ENCODE assay signal across 19 cellular contexts in genomic region chr18:49841236-49842217, GRCh38. TPM values are rescaled to one million over a fixed set of nuclear protein-coding genes. Genes with fewer than 3 reads are reported as not detected.
DNase-seq lines count a peak whose midpoint lies in the region; TF ChIP-seq lines count a peak whose summit lies in the region.
"Had no signal": no experiment of that assay in that cellular context is flagged by ENCODE, and none has a peak within 500 bp of the region (broad histone marks: within the 10 kb centered on the region; RNA-seq: fewer than 3 reads in every experiment).

No MANE protein-coding gene starts in this region.

- intact Hi-C loops in left ventricle myocardium inferior (cut with micrococcal nuclease), result no loop called here

- H3K27ac ChIP-seq in right atrium auricular region (no peak overlapping the region), left ventricle myocardium inferior (replicated peaks) (no peak overlapping the region), endodermal cell (ENCODE audit: low read depth, low read length) (peak overlapping the region; percentile 9)
- H3K27ac ChIP-seq: BLaER1 had no signal

- no peak for TF ChIP-seq CTCF in right atrium auricular region (IDR thresholded peaks at IDR 0.05)
- TF ChIP-seq CTCF in left ventricle myocardium inferior (IDR thresholded peaks at IDR 0.05; ENCODE audit: borderline replicate concordance), result no peak
- no peak for TF ChIP-seq CTCF in endodermal cell (conservative IDR thresholded peaks at IDR 0.05)
- TF ChIP-seq CTCF in type B pancreatic cell (conservative IDR thresholded peaks at IDR 0.05), result no peak

- H3K4me3 Mint-ChIP-seq in endodermal cell (no peak overlapping the region), type B pancreatic cell (peak overlapping the region; percentile 66)
- H3K4me3 Mint-ChIP-seq: HFFc6 had no signal

- no peaks in the 10 kb centered on the region for H3K9me3 ChIP-seq in right atrium auricular region
- H3K9me3 ChIP-seq in left ventricle myocardium inferior (replicated peaks), result no peaks in the 10 kb centered on the region
- H3K9me3 ChIP-seq in endodermal cell (ENCODE audit: control insufficient read depth, low read length), result no peaks in the 10 kb centered on the region
- H3K9me3 ChIP-seq: BLaER1 had no signal

- no peak overlapping the region for H3K4me3 ChIP-seq in right atrium auricular region
- H3K4me3 ChIP-seq in left ventricle myocardium inferior, result no peak overlapping the region
- no peak overlapping the region for H3K4me3 ChIP-seq in endodermal cell (ENCODE audit: low read length)
- H3K4me3 ChIP-seq: BLaER1 had no signal

- peaks cover 17% of the 10 kb centered on the region for H3K4me1 Mint-ChIP-seq in endodermal cell
- peaks cover 6% of the 10 kb centered on the region for H3K4me1 Mint-ChIP-seq in type B pancreatic cell (ENCODE audit: unreplicated experiment)

- H3K36me3 Mint-ChIP-seq in endodermal cell (ENCODE audit: low read depth) (peaks cover 4% of the 10 kb centered on the region), type B pancreatic cell (peaks cover 21% of the 10 kb centered on the region)

- no peak overlapping the region for H3K9ac ChIP-seq in endodermal cell (ENCODE audit: extremely low read depth, low read length, poor library complexity, severe bottlenecking)
- H3K9ac ChIP-seq: BLaER1 had no signal

- peak; percentile 55 for DNase-seq in right atrium auricular region (ENCODE audit: low spot score)
- no peak for DNase-seq in left ventricle myocardium inferior
- peak; percentile 46 for DNase-seq in NCI-H2107 treated with DMSO at 0.1 percent for 48 hours (lab: John Stamatoyannopoulos, UW; ENCODE audit: unreplicated experiment)
- DNase-seq in endodermal cell, result no peak
- DNase-seq in type B pancreatic cell (ENCODE audit: extremely low spot score, unreplicated experiment), result no peak
- no peak for DNase-seq in cortex of kidney (lab: John Stamatoyannopoulos, UW)
- DNase-seq in NCI-H526 (lab: John Stamatoyannopoulos, UW), result no peak
- DNase-seq in activated gamma-delta T cell (lab: John Stamatoyannopoulos, UW), result no peak
- DNase-seq: Calu3; CD4-positive, alpha-beta memory T cell; HFFc6; NCI-H1417; NCI-H2029; NCI-H345; NCI-H69; NK-92 treated with Interleukin-12 subunit alpha and Interleukin-12 subunit beta, amount 100 ng/mL, for 24 hours; Right ventricle myocardium superior; SW 1271 had no signal

- 90 to 94% methylated on average over 11 to 12 of the region's 12 CpGs for WGBS in endodermal cell (ENCODE audit: insufficient coverage in 1 of 2, insufficient read length in 1 of 2), 2 experiments

- H3K36me3 ChIP-seq in right atrium auricular region (no peaks in the 10 kb centered on the region), left ventricle myocardium inferior (no peaks in the 10 kb centered on the region), endodermal cell (ENCODE audit: control insufficient read depth, insufficient read depth, low read length) (peaks cover 4% of the 10 kb centered on the region)
- H3K36me3 ChIP-seq: BLaER1 had no signal

- H3K27me3 Mint-ChIP-seq in endodermal cell (ENCODE audit: insufficient read depth), result no peaks in the 10 kb centered on the region
- no peaks in the 10 kb centered on the region for H3K27me3 Mint-ChIP-seq in type B pancreatic cell

- H3K27ac Mint-ChIP-seq in endodermal cell, result no peak overlapping the region
- peak overlapping the region; percentile 92 for H3K27ac Mint-ChIP-seq in type B pancreatic cell
- H3K27ac Mint-ChIP-seq: HFFc6 had no signal

- no peaks in the 10 kb centered on the region for H3K27me3 ChIP-seq in right atrium auricular region
- peaks cover 19% of the 10 kb centered on the region for H3K27me3 ChIP-seq in left ventricle myocardium inferior (ENCODE audit: low read depth)
- H3K27me3 ChIP-seq in endodermal cell (ENCODE audit: control insufficient read depth, insufficient read depth, low read length, poor library complexity, severe bottlenecking), result no peaks in the 10 kb centered on the region
- H3K27me3 ChIP-seq: BLaER1 had no signal

- H3K9me3 Mint-ChIP-seq in endodermal cell (no peaks in the 10 kb centered on the region), type B pancreatic cell (no peaks in the 10 kb centered on the region)
- H3K9me3 Mint-ChIP-seq: CD4-positive, alpha-beta memory T cell; HFFc6 had no signal

- H3K4me1 ChIP-seq in right atrium auricular region, result peaks cover 0 to 7% of the 10 kb centered on the region in 2 donors
- H3K4me1 ChIP-seq in left ventricle myocardium inferior, result no peaks in the 10 kb centered on the region
- no peaks in the 10 kb centered on the region for H3K4me1 ChIP-seq in endodermal cell (ENCODE audit: control insufficient read depth, insufficient read depth, low read length)

RNA-seq across cellular contexts. Expression of gene ACAA2, which starts 28.2 kb away (rescaled TPM):
- total RNA-seq in right atrium auricular region (100 to 1,000 TPM; 115 to 149 TPM), left ventricle myocardium inferior (287 TPM), endodermal cell (100 to 1,000 TPM; 128 to 131 TPM), type B pancreatic cell (ENCODE audit: low replicate concordance) (66.7 and 99.0 TPM in 2 replicates)
- 98.0 TPM for polyA plus RNA-seq in endodermal cell (2013, experiment 1 of 2)
- polyA plus RNA-seq in endodermal cell (2013, experiment 2 of 2), result 83.9 TPM

Comparison
In these comparisons a context has a peak if more than half of its experiments do, and no peak if none do; other contexts are left out.
1. DNase-seq: peak in right atrium auricular region (single experiment) and NCI-H2107 treated with DMSO at 0.1 percent for 48 hours (single experiment); none in left ventricle myocardium inferior (single experiment), endodermal cell (single experiment), type B pancreatic cell (single experiment), cortex of kidney (single experiment), NCI-H526 (0 of 2) and activated gamma-delta T cell (single experiment).